In the genomic region with DNA sequence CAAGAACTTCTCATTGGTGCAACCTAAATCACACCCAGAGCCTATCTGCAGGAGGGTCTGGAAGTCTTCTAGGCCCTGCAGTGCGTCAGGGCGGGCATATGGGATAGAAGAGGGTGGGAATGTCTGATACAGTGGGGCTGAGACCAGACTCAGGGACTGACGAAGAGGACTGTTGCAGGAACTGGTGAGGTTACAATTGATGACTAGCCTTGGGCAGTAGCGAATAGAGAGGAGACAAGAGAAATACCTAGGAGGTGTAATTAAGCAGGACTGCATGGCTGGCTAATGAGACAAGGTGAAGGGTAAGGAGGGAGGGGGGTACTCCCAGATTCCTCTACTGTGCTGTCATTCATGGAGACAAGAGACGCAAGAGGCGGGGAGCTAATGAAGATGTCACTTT, we compare ENCODE assay signal across 1 cellular context.
TF ChIP-seq lines count a peak whose summit lies in the region.

No MANE protein-coding gene starts in this region.

TF ChIP-seq in H1, 55 proteins besides CTCF, POLR2A, EP300 and RAD21 (continued from another document):
- TF ChIP-seq, protein P1, sequence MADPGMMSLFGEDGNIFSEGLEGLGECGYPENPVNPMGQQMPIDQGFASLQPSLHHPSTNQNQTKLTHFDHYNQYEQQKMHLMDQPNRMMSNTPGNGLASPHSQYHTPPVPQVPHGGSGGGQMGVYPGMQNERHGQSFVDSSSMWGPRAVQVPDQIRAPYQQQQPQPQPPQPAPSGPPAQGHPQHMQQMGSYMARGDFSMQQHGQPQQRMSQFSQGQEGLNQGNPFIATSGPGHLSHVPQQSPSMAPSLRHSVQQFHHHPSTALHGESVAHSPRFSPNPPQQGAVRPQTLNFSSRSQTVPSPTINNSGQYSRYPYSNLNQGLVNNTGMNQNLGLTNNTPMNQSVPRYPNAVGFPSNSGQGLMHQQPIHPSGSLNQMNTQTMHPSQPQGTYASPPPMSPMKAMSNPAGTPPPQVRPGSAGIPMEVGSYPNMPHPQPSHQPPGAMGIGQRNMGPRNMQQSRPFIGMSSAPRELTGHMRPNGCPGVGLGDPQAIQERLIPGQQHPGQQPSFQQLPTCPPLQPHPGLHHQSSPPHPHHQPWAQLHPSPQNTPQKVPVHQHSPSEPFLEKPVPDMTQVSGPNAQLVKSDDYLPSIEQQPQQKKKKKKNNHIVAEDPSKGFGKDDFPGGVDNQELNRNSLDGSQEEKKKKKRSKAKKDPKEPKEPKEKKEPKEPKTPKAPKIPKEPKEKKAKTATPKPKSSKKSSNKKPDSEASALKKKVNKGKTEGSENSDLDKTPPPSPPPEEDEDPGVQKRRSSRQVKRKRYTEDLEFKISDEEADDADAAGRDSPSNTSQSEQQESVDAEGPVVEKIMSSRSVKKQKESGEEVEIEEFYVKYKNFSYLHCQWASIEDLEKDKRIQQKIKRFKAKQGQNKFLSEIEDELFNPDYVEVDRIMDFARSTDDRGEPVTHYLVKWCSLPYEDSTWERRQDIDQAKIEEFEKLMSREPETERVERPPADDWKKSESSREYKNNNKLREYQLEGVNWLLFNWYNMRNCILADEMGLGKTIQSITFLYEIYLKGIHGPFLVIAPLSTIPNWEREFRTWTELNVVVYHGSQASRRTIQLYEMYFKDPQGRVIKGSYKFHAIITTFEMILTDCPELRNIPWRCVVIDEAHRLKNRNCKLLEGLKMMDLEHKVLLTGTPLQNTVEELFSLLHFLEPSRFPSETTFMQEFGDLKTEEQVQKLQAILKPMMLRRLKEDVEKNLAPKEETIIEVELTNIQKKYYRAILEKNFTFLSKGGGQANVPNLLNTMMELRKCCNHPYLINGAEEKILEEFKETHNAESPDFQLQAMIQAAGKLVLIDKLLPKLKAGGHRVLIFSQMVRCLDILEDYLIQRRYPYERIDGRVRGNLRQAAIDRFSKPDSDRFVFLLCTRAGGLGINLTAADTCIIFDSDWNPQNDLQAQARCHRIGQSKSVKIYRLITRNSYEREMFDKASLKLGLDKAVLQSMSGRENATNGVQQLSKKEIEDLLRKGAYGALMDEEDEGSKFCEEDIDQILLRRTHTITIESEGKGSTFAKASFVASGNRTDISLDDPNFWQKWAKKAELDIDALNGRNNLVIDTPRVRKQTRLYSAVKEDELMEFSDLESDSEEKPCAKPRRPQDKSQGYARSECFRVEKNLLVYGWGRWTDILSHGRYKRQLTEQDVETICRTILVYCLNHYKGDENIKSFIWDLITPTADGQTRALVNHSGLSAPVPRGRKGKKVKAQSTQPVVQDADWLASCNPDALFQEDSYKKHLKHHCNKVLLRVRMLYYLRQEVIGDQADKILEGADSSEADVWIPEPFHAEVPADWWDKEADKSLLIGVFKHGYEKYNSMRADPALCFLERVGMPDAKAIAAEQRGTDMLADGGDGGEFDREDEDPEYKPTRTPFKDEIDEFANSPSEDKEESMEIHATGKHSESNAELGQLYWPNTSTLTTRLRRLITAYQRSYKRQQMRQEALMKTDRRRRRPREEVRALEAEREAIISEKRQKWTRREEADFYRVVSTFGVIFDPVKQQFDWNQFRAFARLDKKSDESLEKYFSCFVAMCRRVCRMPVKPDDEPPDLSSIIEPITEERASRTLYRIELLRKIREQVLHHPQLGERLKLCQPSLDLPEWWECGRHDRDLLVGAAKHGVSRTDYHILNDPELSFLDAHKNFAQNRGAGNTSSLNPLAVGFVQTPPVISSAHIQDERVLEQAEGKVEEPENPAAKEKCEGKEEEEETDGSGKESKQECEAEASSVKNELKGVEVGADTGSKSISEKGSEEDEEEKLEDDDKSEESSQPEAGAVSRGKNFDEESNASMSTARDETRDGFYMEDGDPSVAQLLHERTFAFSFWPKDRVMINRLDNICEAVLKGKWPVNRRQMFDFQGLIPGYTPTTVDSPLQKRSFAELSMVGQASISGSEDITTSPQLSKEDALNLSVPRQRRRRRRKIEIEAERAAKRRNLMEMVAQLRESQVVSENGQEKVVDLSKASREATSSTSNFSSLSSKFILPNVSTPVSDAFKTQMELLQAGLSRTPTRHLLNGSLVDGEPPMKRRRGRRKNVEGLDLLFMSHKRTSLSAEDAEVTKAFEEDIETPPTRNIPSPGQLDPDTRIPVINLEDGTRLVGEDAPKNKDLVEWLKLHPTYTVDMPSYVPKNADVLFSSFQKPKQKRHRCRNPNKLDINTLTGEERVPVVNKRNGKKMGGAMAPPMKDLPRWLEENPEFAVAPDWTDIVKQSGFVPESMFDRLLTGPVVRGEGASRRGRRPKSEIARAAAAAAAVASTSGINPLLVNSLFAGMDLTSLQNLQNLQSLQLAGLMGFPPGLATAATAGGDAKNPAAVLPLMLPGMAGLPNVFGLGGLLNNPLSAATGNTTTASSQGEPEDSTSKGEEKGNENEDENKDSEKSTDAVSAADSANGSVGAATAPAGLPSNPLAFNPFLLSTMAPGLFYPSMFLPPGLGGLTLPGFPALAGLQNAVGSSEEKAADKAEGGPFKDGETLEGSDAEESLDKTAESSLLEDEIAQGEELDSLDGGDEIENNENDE (IDR thresholded peaks at IDR 0.05; ENCODE audit: insufficient replicate concordance, low read length): no peak
- no peak for TF ChIP-seq USF2 (IDR thresholded peaks at IDR 0.05; ENCODE audit: low read length)
- TF ChIP-seq CHD1 (IDR thresholded peaks at IDR 0.05; ENCODE audit: low read depth, low read length): no peak
- TF ChIP-seq, protein P2, sequence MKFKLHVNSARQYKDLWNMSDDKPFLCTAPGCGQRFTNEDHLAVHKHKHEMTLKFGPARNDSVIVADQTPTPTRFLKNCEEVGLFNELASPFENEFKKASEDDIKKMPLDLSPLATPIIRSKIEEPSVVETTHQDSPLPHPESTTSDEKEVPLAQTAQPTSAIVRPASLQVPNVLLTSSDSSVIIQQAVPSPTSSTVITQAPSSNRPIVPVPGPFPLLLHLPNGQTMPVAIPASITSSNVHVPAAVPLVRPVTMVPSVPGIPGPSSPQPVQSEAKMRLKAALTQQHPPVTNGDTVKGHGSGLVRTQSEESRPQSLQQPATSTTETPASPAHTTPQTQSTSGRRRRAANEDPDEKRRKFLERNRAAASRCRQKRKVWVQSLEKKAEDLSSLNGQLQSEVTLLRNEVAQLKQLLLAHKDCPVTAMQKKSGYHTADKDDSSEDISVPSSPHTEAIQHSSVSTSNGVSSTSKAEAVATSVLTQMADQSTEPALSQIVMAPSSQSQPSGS (IDR thresholded peaks at IDR 0.05; ENCODE audit: low read length): no peak
- TF ChIP-seq HDAC2 (IDR thresholded peaks at IDR 0.05; ENCODE audit: borderline replicate concordance in 1 of 2, low read depth in 2 of 2, low read length in 2 of 2): no peak
- TF ChIP-seq KDM4A (IDR thresholded peaks at IDR 0.05; ENCODE audit: low read depth, low read length, severe bottlenecking): no peak
- TF ChIP-seq GTF2F1 (IDR thresholded peaks at IDR 0.05; ENCODE audit: borderline replicate concordance, low read depth, low read length): no peak
- no peak for TF ChIP-seq BRCA1 (IDR thresholded peaks at IDR 0.05; ENCODE audit: low read depth, low read length)
- TF ChIP-seq TBP (IDR thresholded peaks at IDR 0.05; ENCODE audit: low read depth, low read length): no peak
